34 cellular contexts compared by ENCODE assay signal in the genomic region with DNA sequence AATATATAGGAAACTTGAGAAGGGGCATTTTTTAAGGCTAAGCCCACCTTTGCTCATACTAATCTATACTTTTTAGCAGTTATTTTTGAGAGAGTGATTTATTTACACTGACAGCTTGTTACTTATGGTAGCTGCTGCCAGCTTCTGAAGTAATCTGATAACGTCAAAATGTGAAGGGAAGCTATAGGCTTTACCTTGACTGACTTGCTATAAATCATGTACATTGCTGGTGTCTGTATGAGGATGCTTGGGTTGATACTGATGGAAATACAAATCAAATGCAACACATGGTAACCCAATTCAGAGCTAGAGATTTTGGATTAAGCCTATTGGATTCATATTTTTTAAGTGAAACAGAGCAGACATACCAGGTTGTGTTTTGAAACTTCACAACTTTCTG.
"Had no signal": no experiment of that assay in that cellular context is flagged by ENCODE, and none has a peak within 500 bp of the region (broad histone marks: within the 10 kb centered on the region; RNA-seq: fewer than 3 reads in every experiment).

No MANE protein-coding gene starts in this region.

- H3K4me1 ChIP-seq: adrenal gland, breast epithelium had no signal

- DNase-seq: activated B cell treated with CpG ODN at 0.5 μM for 24 hours; activated CD4-positive, alpha-beta memory T cell treated with anti-CD3 and anti-CD28 coated beads for 36 hours; activated CD4-positive, alpha-beta T cell treated with anti-CD3 and anti-CD28 coated beads for 4 hours; activated CD4-positive, alpha-beta T cell treated with anti-CD3 and anti-CD28 coated beads, Interleukin-2, amount 10 ng/mL, durations not matched to agents 24 days and 14 days; activated CD4-positive, alpha-beta T cell treated with anti-CD3 and anti-CD28 coated beads, Interleukin-2, amount 50 U/mL, for 1 hour; activated CD4-positive, alpha-beta T cell treated with anti-CD3 and anti-CD28 coated beads, Interleukin-2, amount 50 U/mL, for 4 hours; activated CD4-positive, CD25-positive, alpha-beta regulatory T cell treated with anti-CD3 and anti-CD28 coated beads, Interleukin-2, amount 50 U/mL, for 72 hours; activated CD8-positive, alpha-beta memory T cell treated with anti-CD3 and anti-CD28 coated beads, Interleukin-2, amount 50 U/mL, for 4 hours; activated CD8-positive, alpha-beta T cell treated with anti-CD3 and anti-CD28 coated beads for 36 hours; activated effector memory CD4-positive, alpha-beta T cell treated with anti-CD3 and anti-CD28 coated beads, Interleukin-2, amount 50 U/mL, for 16 hours; activated gamma-delta T cell treated with Interleukin-2 at 50 U/mL for 16 hours; activated naive CD4-positive, alpha-beta T cell; activated naive CD4-positive, alpha-beta T cell treated with anti-CD3 and anti-CD28 coated beads for 36 hours; activated naive CD4-positive, alpha-beta T cell treated with anti-CD3 and anti-CD28 coated beads, Interleukin-2, amount 50 U/mL, for 16 hours; activated naive CD8-positive, alpha-beta T cell treated with anti-CD3 and anti-CD28 coated beads for 36 hours; activated T-cell treated with anti-CD3 and anti-CD28 coated beads for 4 hours; activated T-cell treated with anti-CD3 and anti-CD28 coated beads, Interleukin-2, amount 50 U/mL, for 1 hour; activated T-cell treated with anti-CD3 and anti-CD28 coated beads, Interleukin-2, amount 50 U/mL, for 4 hours; activated T-cell treated with anti-CD3 and anti-CD28 coated beads, Interleukin-2, amount 50 U/mL, for 72 hours; adrenal gland; amniotic stem cell; aorta; body of pancreas; brain microvascular endothelial cell; central memory CD4-positive, alpha-beta T cell; T-helper 2 cell; T-helper 9 cell had no signal

- H3K9me3 ChIP-seq: adrenal gland, body of pancreas, breast epithelium had no signal

- H3K36me3 ChIP-seq: adrenal gland, brain microvascular endothelial cell, breast epithelium had no signal

- FAIRE-seq: astrocyte, colon, TTC549 had no signal

- H3K4me3 ChIP-seq: adrenal gland, body of pancreas, breast epithelium had no signal

- ATAC-seq: activated CD8-positive, alpha-beta T cell treated with anti-CD3 and anti-CD28 coated beads for 36 hours; activated naive CD4-positive, alpha-beta T cell treated with anti-CD3 and anti-CD28 coated beads, Interleukin-2, amount 50 U/mL, for 72 hours; activated T-cell treated with anti-CD3 and anti-CD28 coated beads, Interleukin-2, amount 50 U/mL, for 4 hours; activated T-cell treated with anti-CD3 and anti-CD28 coated beads, Interleukin-2, amount 50 U/mL, for 72 hours; activated T-helper 17 cell treated with anti-CD3 and anti-CD28 coated beads, Interleukin-2, amount 50 U/mL, for 72 hours had no signal

- H3K27me3 ChIP-seq: adrenal gland, body of pancreas, brain microvascular endothelial cell, breast epithelium had no signal

- H3K27ac ChIP-seq: adrenal gland, body of pancreas, brain microvascular endothelial cell, breast epithelium, VCaP had no signal
